In genomic region chr7:23183279-23184012, GRCh38 we compare ENCODE assay signal across 1 cellular context.
TF ChIP-seq lines count a peak whose summit lies in the region.

No MANE protein-coding gene starts in this region.

TF ChIP-seq in HCT116, 20 proteins besides CTCF, POLR2A, EP300 and RAD21 (continued from another document):
- TF ChIP-seq REST (IDR thresholded peaks at IDR 0.05; ENCODE audit: low read depth) (no peak), POLR2AphosphoS5 (IDR thresholded peaks at IDR 0.05; ENCODE audit: low read depth, low read length) (no peak)
TF ChIP-seq in HCT116: peak in this region for 0.
